In genomic region chr1:221840511-221841243, GRCh38 we compare ENCODE assay signal across 9 cellular contexts.
DNase-seq lines count a peak whose midpoint lies in the region; ATAC-seq and TF ChIP-seq lines count a peak whose summit lies in the region.
"Had no signal": no experiment of that assay in that cellular context is flagged by ENCODE, and none has a peak within 500 bp of the region (broad histone marks: within the 10 kb centered on the region; RNA-seq: fewer than 3 reads in every experiment).

No MANE protein-coding gene starts in this region.

- no peaks in the 10 kb centered on the region for H3K9me3 Mint-ChIP-seq in T-helper 2 cell treated with Interferon-gamma antibody and Interleukin-4, amounts not matched to agents 5 μg/mL and 100 μg/mL, for 36 hours
- H3K9me3 Mint-ChIP-seq in stimulated activated effector memory CD8-positive, alpha-beta T cell treated with anti-CD3 and anti-CD28 coated beads, Interleukin-12 subunit alpha, Interleukin-12 subunit beta, amount 100 ng/mL, for 72 hours: no peaks in the 10 kb centered on the region

- H3K27me3 ChIP-seq in stomach: no peaks in the 10 kb centered on the region
- no peaks in the 10 kb centered on the region for H3K27me3 ChIP-seq in MG63

- H3K27me3 Mint-ChIP-seq in T-helper 2 cell treated with Interferon-gamma antibody and Interleukin-4, amounts not matched to agents 5 μg/mL and 100 μg/mL, for 36 hours (ENCODE audit: low read depth): no peaks in the 10 kb centered on the region

- H3K9me3 ChIP-seq in stomach (no peaks in the 10 kb centered on the region), MG63 (no peaks in the 10 kb centered on the region)

- DNase-seq in T-helper 2 cell treated with Interferon-gamma antibody and Interleukin-4, amounts not matched to agents 5 μg/mL and 100 μg/mL, for 36 hours (ENCODE audit: low spot score): no peak
- DNase-seq in T-helper 2 cell: no peak
- peak; percentile 83 for DNase-seq in epithelial cell of proximal tubule (ENCODE audit: low read depth)
- DNase-seq in stimulated activated effector memory CD8-positive, alpha-beta T cell treated with anti-CD3 and anti-CD28 coated beads, Interleukin-12 subunit alpha, Interleukin-12 subunit beta, amount 100 ng/mL, for 72 hours (ENCODE audit: low spot score in 2 of 2): peak in 1 of 2 donors; percentile 46
- no peak for DNase-seq in activated gamma-delta T cell treated with Interleukin-2 at 50 U/mL for 16 hours
- DNase-seq in stomach: no peak
- DNase-seq in MG63: no peak

- H3K4me1 ChIP-seq in stomach: peaks cover 0 to 5% (median 3%) of the 10 kb centered on the region in 4 donors

- intact Hi-C loops in stomach (cut with DNase I; ENCODE audit: low total_unique reads): no loop called here

- H3K4me3 ChIP-seq in epithelial cell of proximal tubule (ENCODE audit: low read depth, low read length) (no peak overlapping the region), stomach (no peak overlapping the region), MG63 (no peak overlapping the region)

- peaks cover 45% of the 10 kb centered on the region for H3K4me1 Mint-ChIP-seq in T-helper 2 cell treated with Interferon-gamma antibody and Interleukin-4, amounts not matched to agents 5 μg/mL and 100 μg/mL, for 36 hours (ENCODE audit: low read depth)
- H3K4me1 Mint-ChIP-seq in stimulated activated effector memory CD8-positive, alpha-beta T cell treated with anti-CD3 and anti-CD28 coated beads, Interleukin-12 subunit alpha, Interleukin-12 subunit beta, amount 100 ng/mL, for 72 hours: peaks cover 49% of the 10 kb centered on the region

- no peak overlapping the region for H3K4me3 Mint-ChIP-seq in T-helper 2 cell treated with Interferon-gamma antibody and Interleukin-4, amounts not matched to agents 5 μg/mL and 100 μg/mL, for 36 hours
- no peak overlapping the region for H3K4me3 Mint-ChIP-seq in stimulated activated effector memory CD8-positive, alpha-beta T cell treated with anti-CD3 and anti-CD28 coated beads, Interleukin-12 subunit alpha, Interleukin-12 subunit beta, amount 100 ng/mL, for 72 hours
- H3K4me3 Mint-ChIP-seq: T-helper 17 cell had no signal

- TF ChIP-seq CTCF in epithelial cell of proximal tubule (conservative IDR thresholded peaks at IDR 0.05; ENCODE audit: low read depth, low read length) (no peak), stomach (IDR thresholded peaks at IDR 0.05) (no peak)

- peak overlapping the region; percentile 9 for H3K27ac Mint-ChIP-seq in T-helper 2 cell treated with Interferon-gamma antibody and Interleukin-4, amounts not matched to agents 5 μg/mL and 100 μg/mL, for 36 hours
- peak overlapping the region; percentile 75 for H3K27ac Mint-ChIP-seq in stimulated activated effector memory CD8-positive, alpha-beta T cell treated with anti-CD3 and anti-CD28 coated beads, Interleukin-12 subunit alpha, Interleukin-12 subunit beta, amount 100 ng/mL, for 72 hours
- H3K27ac Mint-ChIP-seq: T-helper 17 cell had no signal

- H3K36me3 Mint-ChIP-seq in T-helper 2 cell treated with Interferon-gamma antibody and Interleukin-4, amounts not matched to agents 5 μg/mL and 100 μg/mL, for 36 hours (ENCODE audit: low read depth): peaks cover 2% of the 10 kb centered on the region
- peaks cover 10% of the 10 kb centered on the region for H3K36me3 Mint-ChIP-seq in stimulated activated effector memory CD8-positive, alpha-beta T cell treated with anti-CD3 and anti-CD28 coated beads, Interleukin-12 subunit alpha, Interleukin-12 subunit beta, amount 100 ng/mL, for 72 hours

- TF ChIP-seq POLR2A in stomach (IDR thresholded peaks at IDR 0.05): no peak

- H3K36me3 ChIP-seq in stomach (no peaks in the 10 kb centered on the region), MG63 (no peaks in the 10 kb centered on the region)

- H3K27ac ChIP-seq in stomach: no peak overlapping the region

- ATAC-seq in HG03354 (IDR thresholded peaks at IDR 0.05; ENCODE audit: poor library complexity, severe bottlenecking, unreplicated experiment): peak; percentile 49
- ATAC-seq in stimulated activated effector memory CD8-positive, alpha-beta T cell treated with anti-CD3 and anti-CD28 coated beads, Interleukin-12 subunit alpha, Interleukin-12 subunit beta, amount 100 ng/mL, for 72 hours: no peak

- TF ChIP-seq EP300 in stomach (IDR thresholded peaks at IDR 0.05): no peak

- 59 to 89% (median 80%) methylated on average over 5 of the region's 5 CpGs for WGBS in stomach, 5 donors
